Comparison of ENCODE assay signal across 12 cellular contexts in the genomic region with DNA sequence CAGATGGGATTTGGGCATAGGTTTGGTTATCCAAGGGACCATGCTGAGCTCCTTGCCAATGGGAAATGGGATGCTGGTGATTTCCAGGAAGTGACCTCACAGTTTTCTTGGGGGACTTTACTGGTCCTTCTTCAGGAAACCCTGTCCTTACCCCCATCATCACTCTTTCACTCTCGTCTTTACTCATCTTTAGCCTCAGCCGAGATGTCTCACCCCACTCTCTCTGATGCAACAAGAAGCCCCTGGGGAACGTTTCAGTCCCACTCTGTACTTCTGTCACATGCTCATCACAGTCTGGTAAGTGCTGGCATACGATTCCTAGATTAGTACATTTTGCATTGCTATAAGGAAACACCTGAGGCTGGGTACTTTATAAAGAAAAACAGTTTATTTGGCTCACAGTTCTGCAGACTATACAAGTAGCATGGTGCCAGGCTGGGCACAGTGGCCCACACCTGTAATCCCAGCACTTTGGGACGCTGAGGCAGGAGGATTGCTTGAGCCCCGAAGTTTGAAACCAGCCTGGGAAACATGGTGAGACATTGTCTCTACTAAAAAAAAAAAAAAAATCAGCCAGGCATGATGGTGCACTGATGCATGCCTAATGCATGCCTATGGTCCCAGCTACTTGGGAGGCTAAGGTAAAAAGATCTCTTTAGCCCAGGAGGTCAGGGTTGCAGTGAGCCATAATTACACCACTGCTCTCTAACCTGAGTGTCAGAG.
DNase-seq lines count a peak whose midpoint lies in the region; ATAC-seq lines count a peak whose summit lies in the region.
"Had no signal": no experiment of that assay in that cellular context is flagged by ENCODE, and none has a peak within 500 bp of the region (broad histone marks: within the 10 kb centered on the region; RNA-seq: fewer than 3 reads in every experiment).

No MANE protein-coding gene starts in this region.

- H3K27ac ChIP-seq in neuronal stem cell (replicated peaks; ENCODE audit: low read length), result no peak overlapping the region
- H3K27ac ChIP-seq: ascending aorta, SJCRH30 had no signal

- H3K9me3 ChIP-seq in neuronal stem cell (replicated peaks in 1 of 2; ENCODE audit: control insufficient read depth in 2 of 2, insufficient read depth in 1 of 2, low read depth in 1 of 2, low read length in 2 of 2), result no peaks in the 10 kb centered on the region
- H3K9me3 ChIP-seq: ascending aorta, SJCRH30 had no signal

- ATAC-seq in GM18907 (IDR thresholded peaks at IDR 0.05; ENCODE audit: unreplicated experiment) (peak; percentile 94), GM21619 (IDR thresholded peaks at IDR 0.05; ENCODE audit: unreplicated experiment) (peak; percentile 93), HG03159 (IDR thresholded peaks at IDR 0.05; ENCODE audit: unreplicated experiment) (peak; percentile 84)

- no CpG with 5 or more reads among the region's 6 CpGs for WGBS in neuronal stem cell (ENCODE audit: extremely low coverage in 2 of 2, insufficient read length in 2 of 2, insufficient replicate concordance in 1 of 2), 2 donors

- no peaks in the 10 kb centered on the region for H3K36me3 ChIP-seq in neuronal stem cell (replicated peaks in 1 of 2; ENCODE audit: control insufficient read depth in 2 of 2, insufficient read depth in 2 of 2, low read length in 2 of 2)
- H3K36me3 ChIP-seq: ascending aorta, SJCRH30 had no signal

- no peak overlapping the region for H3K4ac ChIP-seq in neuronal stem cell (ENCODE audit: low read length)

- H4K8ac ChIP-seq in neuronal stem cell (ENCODE audit: low read depth, low read length), result no peak overlapping the region

- H4K91ac ChIP-seq in neuronal stem cell (ENCODE audit: low read depth, low read length, poor library complexity), result no peak overlapping the region

- H3K4me3 ChIP-seq in neuronal stem cell (ENCODE audit: low read length in 2 of 2), result no peak overlapping the region
- H3K4me3 ChIP-seq: ascending aorta, SJCRH30 had no signal

- peaks cover 3 to 5% of the 10 kb centered on the region in 2 donors for H3K4me1 ChIP-seq in neuronal stem cell (ENCODE audit: control insufficient read depth in 2 of 2, insufficient read depth in 1 of 2, low read depth in 1 of 2, low read length in 2 of 2)
- H3K4me1 ChIP-seq: ascending aorta, SJCRH30 had no signal

- H3K18ac ChIP-seq in neuronal stem cell (ENCODE audit: low read length), result no peak overlapping the region

- H3K9ac ChIP-seq in neuronal stem cell (ENCODE audit: low read depth, low read length, poor library complexity), result no peak overlapping the region

- H3K4me2 ChIP-seq in neuronal stem cell (ENCODE audit: insufficient read depth, low read length, poor library complexity, severe bottlenecking), result no peak overlapping the region

- no peaks in the 10 kb centered on the region for H3K79me1 ChIP-seq in neuronal stem cell (ENCODE audit: low read depth, low read length)

- no peak overlapping the region for H2AFZ ChIP-seq in neuronal stem cell (ENCODE audit: low read length)

- no peak overlapping the region for H2BK15ac ChIP-seq in neuronal stem cell (ENCODE audit: low read length)

- peak; percentile 40 for DNase-seq in renal cortical epithelial cell (ENCODE audit: low read depth)
- no peak for DNase-seq in SHP77 treated with DMSO at 0.1 percent for 48 hours (lab: John Stamatoyannopoulos, UW)
- no peak for DNase-seq in neuronal stem cell (ENCODE audit: low spot score)
- DNase-seq in NCI-H2196 treated with DMSO at 0.1 percent for 48 hours (lab: John Stamatoyannopoulos, UW; ENCODE audit: unreplicated experiment), result no peak
- no peak for DNase-seq in islet precursor cell
- DNase-seq: activated CD4-positive, alpha-beta memory T cell treated with anti-CD3 and anti-CD28 coated beads, Interleukin-2, amount 10 ng/mL, durations not matched to agents 7 days and 5 days; SJCRH30; trophoblast cell had no signal

- H3K14ac ChIP-seq in neuronal stem cell (ENCODE audit: low read length), result no peak overlapping the region

- no peak overlapping the region for H3K23ac ChIP-seq in neuronal stem cell (ENCODE audit: low read depth, low read length, poor library complexity)

- H2BK5ac ChIP-seq in neuronal stem cell (ENCODE audit: low read length), result no peak overlapping the region

- H3K27me3 ChIP-seq in neuronal stem cell (ENCODE audit: control insufficient read depth in 3 of 3, insufficient read depth in 3 of 3, low read depth in 1 of 3, low read length in 3 of 3), result no peaks in the 10 kb centered on the region
- H3K27me3 ChIP-seq: ascending aorta, SJCRH30 had no signal

- H2BK120ac ChIP-seq in neuronal stem cell (ENCODE audit: low read depth, low read length), result no peak overlapping the region

- H2AK5ac ChIP-seq in neuronal stem cell (ENCODE audit: low read depth, low read length), result no peak overlapping the region

- H2BK12ac ChIP-seq in neuronal stem cell (ENCODE audit: low read length), result no peak overlapping the region
